Comparison of ENCODE assay signal across 37 cellular contexts in the genomic region with DNA sequence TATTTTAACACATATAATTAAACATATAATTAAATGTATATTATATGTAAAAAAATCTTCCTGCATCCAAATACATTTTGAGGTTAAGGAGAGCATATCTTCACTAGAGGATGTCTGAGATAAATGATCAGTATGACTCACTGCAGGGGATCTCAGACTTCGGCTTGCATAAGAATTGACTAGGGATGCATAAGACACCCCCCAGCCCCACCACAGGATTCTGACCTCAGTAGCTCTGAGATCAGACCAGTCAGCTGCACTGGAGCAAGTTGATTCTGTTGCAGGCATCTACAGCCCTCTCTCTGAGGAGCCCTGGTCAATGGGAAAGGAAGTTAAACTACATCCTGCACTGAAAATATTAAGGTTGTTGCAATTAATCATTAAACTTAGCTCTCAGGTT. TPM values are rescaled to one million over a fixed set of nuclear protein-coding genes. Genes with fewer than 3 reads are reported as not detected.
DNase-seq lines count a peak whose midpoint lies in the region; ATAC-seq and TF ChIP-seq lines count a peak whose summit lies in the region.
"Had no signal": no experiment of that assay in that cellular context is flagged by ENCODE, and none has a peak within 500 bp of the region (broad histone marks: within the 10 kb centered on the region; RNA-seq: fewer than 3 reads in every experiment).

No MANE protein-coding gene starts in this region.

- H3K56ac ChIP-seq in H9 (ENCODE audit: insufficient read length, low read depth, low read length), result no peak overlapping the region

- H2BK5ac ChIP-seq in H9 (ENCODE audit: insufficient read length, low read length), result no peak overlapping the region

- no peak overlapping the region for H2BK12ac ChIP-seq in H9 (ENCODE audit: insufficient read length, low read depth, low read length)

- no peaks in the 10 kb centered on the region for H3K23me2 ChIP-seq in H9 (ENCODE audit: insufficient read length, low read depth, low read length, poor library complexity, severe bottlenecking)

- H3K18ac ChIP-seq in H9 (ENCODE audit: insufficient read length, low read depth, low read length), result no peak overlapping the region

- H2AFZ ChIP-seq in H9 (ENCODE audit: low read length), result no peak overlapping the region

- H4K5ac ChIP-seq in H9 (ENCODE audit: insufficient read length, low read depth, low read length), result no peak overlapping the region

- no peak overlapping the region; a peak in 1 of 7 replicates for H3K27ac Mint-ChIP-seq in H9
- no peak overlapping the region for H3K27ac Mint-ChIP-seq in endodermal cell
- no peak overlapping the region for H3K27ac Mint-ChIP-seq in nephron progenitor cell
- H3K27ac Mint-ChIP-seq in stimulated activated effector memory CD8-positive, alpha-beta T cell treated with anti-CD3 and anti-CD28 coated beads, Interleukin-12 subunit alpha, Interleukin-12 subunit beta, amount 100 ng/mL, for 72 hours, result no peak overlapping the region
- H3K27ac Mint-ChIP-seq: activated naive CD8-positive, alpha-beta T cell treated with anti-CD3 and anti-CD28 coated beads, Interleukin-2, amount 50 U/mL, for 24 hours; brain; CD14-positive monocyte; immature natural killer cell; mesothelial cell of epicardium; naive B cell; T-helper 17 cell had no signal

- H3K79me1 ChIP-seq in H9 (ENCODE audit: insufficient read depth, low read depth, low read length, poor library complexity, severe bottlenecking), result no peaks in the 10 kb centered on the region

- no peak overlapping the region for H3T11ph ChIP-seq in H9 (ENCODE audit: low read length)

- H3K4me3 Mint-ChIP-seq in H9, result no peak overlapping the region
- H3K4me3 Mint-ChIP-seq in endodermal cell, result no peak overlapping the region
- H3K4me3 Mint-ChIP-seq in nephron progenitor cell, result no peak overlapping the region
- H3K4me3 Mint-ChIP-seq in stimulated activated effector memory CD8-positive, alpha-beta T cell treated with anti-CD3 and anti-CD28 coated beads, Interleukin-12 subunit alpha, Interleukin-12 subunit beta, amount 100 ng/mL, for 72 hours, result no peak overlapping the region
- H3K4me3 Mint-ChIP-seq: activated naive CD8-positive, alpha-beta T cell treated with anti-CD3 and anti-CD28 coated beads, Interleukin-2, amount 50 U/mL, for 24 hours; brain; CD14-positive monocyte; immature natural killer cell; mesothelial cell of epicardium; naive B cell; T-helper 17 cell had no signal

- no peak overlapping the region for H3K4me2 ChIP-seq in H9 (ENCODE audit: insufficient read depth, insufficient read length, low read length)

- no peaks in the 10 kb centered on the region; a peak in 1 of 5 replicates for H3K9me3 Mint-ChIP-seq in H9
- H3K9me3 Mint-ChIP-seq in endodermal cell, result no peaks in the 10 kb centered on the region
- H3K9me3 Mint-ChIP-seq in nephron progenitor cell, result no peaks in the 10 kb centered on the region
- H3K9me3 Mint-ChIP-seq in stimulated activated effector memory CD8-positive, alpha-beta T cell treated with anti-CD3 and anti-CD28 coated beads, Interleukin-12 subunit alpha, Interleukin-12 subunit beta, amount 100 ng/mL, for 72 hours, result peaks cover 3% of the 10 kb centered on the region
- H3K9me3 Mint-ChIP-seq: activated naive CD8-positive, alpha-beta T cell treated with anti-CD3 and anti-CD28 coated beads, Interleukin-2, amount 50 U/mL, for 24 hours; immature natural killer cell; mesothelial cell of epicardium had no signal

- no peak overlapping the region for H3K23ac ChIP-seq in H9 (ENCODE audit: insufficient read length, low read depth, low read length)

- H3K27me3 ChIP-seq in H9 (ENCODE audit: insufficient read depth, low read length) (no peaks in the 10 kb centered on the region), endodermal cell (ENCODE audit: control insufficient read depth, insufficient read depth, low read length, poor library complexity, severe bottlenecking) (no peaks in the 10 kb centered on the region)
- H3K27me3 ChIP-seq: uterus had no signal

- no peak overlapping the region for H3K14ac ChIP-seq in H9 (ENCODE audit: insufficient read depth, low read length)

- H3K4me1 ChIP-seq in H9 (ENCODE audit: insufficient read depth, low read length), result no peaks in the 10 kb centered on the region
- H3K4me1 ChIP-seq in endodermal cell (ENCODE audit: control insufficient read depth, insufficient read depth, low read length), result no peaks in the 10 kb centered on the region
- H3K4me1 ChIP-seq: foreskin keratinocyte, left lung, prostate gland, sigmoid colon, uterus had no signal

- no peaks in the 10 kb centered on the region for H3K79me2 ChIP-seq in H9 (ENCODE audit: insufficient read depth, low read length)

- DNase-seq in H9 (peak; percentile 41), RPMI7951 (ENCODE audit: low read depth) (peak; percentile 15), endodermal cell (peak; percentile 61), mesenteric fat pad (ENCODE audit: low spot score) (peak; percentile 2), nephron progenitor cell (no peak), SK-N-DZ (ENCODE audit: low spot score) (no peak)
- DNase-seq in stimulated activated effector memory CD8-positive, alpha-beta T cell treated with anti-CD3 and anti-CD28 coated beads, Interleukin-12 subunit alpha, Interleukin-12 subunit beta, amount 100 ng/mL, for 72 hours (ENCODE audit: low spot score in 2 of 2), result no peak
- DNase-seq: activated CD4-positive, alpha-beta T cell treated with anti-CD3 and anti-CD28 coated beads for 4 hours; activated CD8-positive, alpha-beta memory T cell treated with anti-CD3 and anti-CD28 coated beads for 24 hours; activated gamma-delta T cell; activated naive CD8-positive, alpha-beta T cell treated with anti-CD3 and anti-CD28 coated beads, Interleukin-2, amount 50 U/mL, for 24 hours; erythroblast; foreskin keratinocyte; GOT3; immature natural killer cell; KBM-7; left lung; MG63; naive B cell; NCI-H2081; NCI-H345; NCI-H82; nucleus accumbens; sigmoid colon; stimulated activated naive CD4-positive, alpha-beta T cell treated with Interleukin-2 at 50 U/mL for 16 hours; T-helper 17 cell; uterus had no signal

- no peaks in the 10 kb centered on the region for H3K36me3 ChIP-seq in endodermal cell (ENCODE audit: control insufficient read depth, insufficient read depth, low read length)
- H3K36me3 ChIP-seq: left lung, MG63, prostate gland, sigmoid colon, uterus had no signal

- no peak overlapping the region for H4K8ac ChIP-seq in H9 (replicated peaks; ENCODE audit: insufficient read length, low read depth, low read length)

- H3K9me3 ChIP-seq in H9 (ENCODE audit: control insufficient read depth, low read depth, low read length) (no peaks in the 10 kb centered on the region), endodermal cell (ENCODE audit: control insufficient read depth, low read length) (no peaks in the 10 kb centered on the region)
- H3K9me3 ChIP-seq: left lung, prostate gland, sigmoid colon, uterus had no signal

- H3K4me1 Mint-ChIP-seq in H9 (peaks cover 17 to 19% of the 10 kb centered on the region in 2 experiments), endodermal cell (no peaks in the 10 kb centered on the region), nephron progenitor cell (peaks cover 12% of the 10 kb centered on the region)
- no peaks in the 10 kb centered on the region for H3K4me1 Mint-ChIP-seq in stimulated activated effector memory CD8-positive, alpha-beta T cell treated with anti-CD3 and anti-CD28 coated beads, Interleukin-12 subunit alpha, Interleukin-12 subunit beta, amount 100 ng/mL, for 72 hours
- H3K4me1 Mint-ChIP-seq: activated naive CD8-positive, alpha-beta T cell treated with anti-CD3 and anti-CD28 coated beads, Interleukin-2, amount 50 U/mL, for 24 hours; CD14-positive monocyte; immature natural killer cell; mesothelial cell of epicardium; naive B cell; T-helper 17 cell had no signal

- no peak for TF ChIP-seq CTCF in H9 (conservative IDR thresholded peaks at IDR 0.05)
- TF ChIP-seq CTCF in endodermal cell (conservative IDR thresholded peaks at IDR 0.05), result no peak
- TF ChIP-seq CTCF in nephron progenitor cell (IDR thresholded peaks at IDR 0.05), result no peak

- H2AK5ac ChIP-seq in H9 (ENCODE audit: insufficient read length, low read length), result no peak overlapping the region

- H3K4me3 ChIP-seq in endodermal cell (ENCODE audit: low read length), result no peak overlapping the region
- H3K4me3 ChIP-seq: GM12878, left lung, MG63, prostate gland, sigmoid colon, SK-N-MC, uterus had no signal

- no peak overlapping the region for H3K27ac ChIP-seq in H9 (ENCODE audit: insufficient read length, low read depth, low read length)
- H3K27ac ChIP-seq in endodermal cell (ENCODE audit: low read depth, low read length), result no peak overlapping the region
- H3K27ac ChIP-seq: foreskin keratinocyte, left lung, prostate gland, RWPE1, sigmoid colon, SK-N-MC, uterus had no signal

- ATAC-seq in GM19328 (IDR thresholded peaks at IDR 0.05; ENCODE audit: unreplicated experiment), result no peak
- ATAC-seq in stimulated activated effector memory CD8-positive, alpha-beta T cell treated with anti-CD3 and anti-CD28 coated beads, Interleukin-12 subunit alpha, Interleukin-12 subunit beta, amount 100 ng/mL, for 72 hours, result no peak
- ATAC-seq: activated naive CD8-positive, alpha-beta T cell treated with anti-CD3 and anti-CD28 coated beads, Interleukin-2, amount 50 U/mL, for 24 hours; foreskin keratinocyte; GM12878; left lung; T-helper 17 cell had no signal

- no peaks in the 10 kb centered on the region for H4K20me1 ChIP-seq in H9 (ENCODE audit: control insufficient read depth, insufficient read depth, insufficient read length)

- H3K36me3 Mint-ChIP-seq in H9 (ENCODE audit: insufficient read depth in 1 of 3, low read depth in 3 of 3), result no peaks in the 10 kb centered on the region; a peak in 1 of 7 replicates
- H3K36me3 Mint-ChIP-seq in endodermal cell (ENCODE audit: low read depth), result no peaks in the 10 kb centered on the region
- no peaks in the 10 kb centered on the region for H3K36me3 Mint-ChIP-seq in nephron progenitor cell (ENCODE audit: low read depth)
- H3K36me3 Mint-ChIP-seq in stimulated activated effector memory CD8-positive, alpha-beta T cell treated with anti-CD3 and anti-CD28 coated beads, Interleukin-12 subunit alpha, Interleukin-12 subunit beta, amount 100 ng/mL, for 72 hours, result no peaks in the 10 kb centered on the region
- H3K36me3 Mint-ChIP-seq: brain, CD14-positive monocyte, immature natural killer cell, mesothelial cell of epicardium, naive B cell had no signal

- H2BK15ac ChIP-seq in H9 (ENCODE audit: low read depth, low read length), result no peak overlapping the region

- no CpG with 5 or more reads among the region's 1 CpG for WGBS in H9 (ENCODE audit: extremely low coverage, insufficient read length, low lambda C conversion rate)
- WGBS in endodermal cell (ENCODE audit: insufficient coverage in 1 of 2, insufficient read length in 1 of 2), 2 experiments, result 80% methylated on average over 1 of the region's 1 CpG; no CpG with 5 or more reads in 1 of the 2 experiments

- no peak overlapping the region for H3K4ac ChIP-seq in H9 (ENCODE audit: low read depth, low read length)

- H3K9ac ChIP-seq in H9 (ENCODE audit: extremely low read depth, insufficient read length, low read length), result no peak overlapping the region
- H3K9ac ChIP-seq in endodermal cell (ENCODE audit: extremely low read depth, low read length, poor library complexity, severe bottlenecking), result no peak overlapping the region

- H2BK120ac ChIP-seq in H9 (ENCODE audit: low read depth, low read length, poor library complexity, severe bottlenecking), result no peak overlapping the region

- H3K27me3 Mint-ChIP-seq in H9 (ENCODE audit: low read depth) (peaks cover 8% of the 10 kb centered on the region), endodermal cell (ENCODE audit: insufficient read depth) (peaks cover 10% of the 10 kb centered on the region), nephron progenitor cell (ENCODE audit: low read depth, poor library complexity) (peaks cover 16% of the 10 kb centered on the region)

- no peak overlapping the region for H4K91ac ChIP-seq in H9 (ENCODE audit: insufficient read length, low read depth, low read length)

- H2BK20ac ChIP-seq in H9 (ENCODE audit: low read depth, low read length, poor library complexity, severe bottlenecking), result no peak overlapping the region

RNA-seq across cellular contexts. Expression of gene TBC1D21, which starts 29.0 kb away (rescaled TPM):
- not detected in 2 replicates for total RNA-seq in H9 (2021)
- total RNA-seq in RPMI7951 (2014; rRNA removed; shearing (Covaris generic)), result not detected in 2 replicates
- not detected for total RNA-seq in endodermal cell
- polyA plus RNA-seq in endodermal cell (2013, experiment 1 of 2), result not detected
- not detected for polyA plus RNA-seq in endodermal cell (2013, experiment 2 of 2)
- total RNA-seq in mesenteric fat pad, result not detected
- not detected in 2 replicates for polyA plus RNA-seq in SK-N-DZ (2014; cell fraction: cytosol; rRNA removed)
- polyA plus RNA-seq in SK-N-DZ (2014; cell fraction: nucleus; rRNA removed), result not detected in 2 replicates
- total RNA-seq: chondrocyte, foreskin keratinocyte, GM12878, left lung, mesothelial cell of epicardium, sigmoid colon, T-helper 17 cell, temporal lobe, uterus had no signal
- polyA plus RNA-seq: CD14-positive monocyte, foreskin keratinocyte, GM12878, immature natural killer cell, sigmoid colon had no signal

Comparison
In these comparisons a context has a peak if more than half of its experiments do, and no peak if none do; other contexts are left out.
1. DNase-seq: peak in H9 (single experiment), RPMI7951 (single experiment), endodermal cell (single experiment) and mesenteric fat pad (single experiment); none in nephron progenitor cell (single experiment), SK-N-DZ (single experiment) and stimulated activated effector memory CD8-positive, alpha-beta T cell treated with anti-CD3 and anti-CD28 coated beads, Interleukin-12 subunit alpha, Interleukin-12 subunit beta, amount 100 ng/mL, for 72 hours (0 of 2).